ENCODE assay signal across 10 cellular contexts in genomic region chr11:34640050-34640971, GRCh38. TPM values are rescaled to one million over a fixed set of nuclear protein-coding genes. Genes with fewer than 3 reads are reported as not detected.
DNase-seq lines count a peak whose midpoint lies in the region; ATAC-seq and TF ChIP-seq lines count a peak whose summit lies in the region.
"Had no signal": no experiment of that assay in that cellular context is flagged by ENCODE, and none has a peak within 500 bp of the region (broad histone marks: within the 10 kb centered on the region; RNA-seq: fewer than 3 reads in every experiment).

No MANE protein-coding gene starts in this region.

- H3K4me1 ChIP-seq in Caco-2 (peaks cover 58% of the 10 kb centered on the region), PC-3 (ENCODE audit: insufficient read depth, low read length) (peaks cover 70% of the 10 kb centered on the region)

- intact Hi-C loops in Caco-2 (cut with micrococcal nuclease; ENCODE audit: unreplicated experiment), result loop anchor here (1.0 to 5.0 kb wide), 4 partner anchors 14 to 252 kb away; no protein-coding TSS in a partner anchor
- intact Hi-C loops in PC-3 (cut with micrococcal nuclease), result loop anchor here (1.0 to 2.0 kb wide), 4 partner anchors 14 to 117 kb away; no protein-coding TSS in a partner anchor
- intact Hi-C loops in Right ventricle myocardium inferior (cut with DNase I), result no loop called here

- H4K20me1 ChIP-seq in PC-3 (ENCODE audit: low read length), result no peaks in the 10 kb centered on the region

- peaks cover 62% of the 10 kb centered on the region for H3K4me1 Mint-ChIP-seq in Caco-2 (ENCODE audit: low read depth, unreplicated experiment)

- peaks cover 80% of the 10 kb centered on the region for H3K79me2 ChIP-seq in PC-3 (ENCODE audit: low read length)

- H3K4me2 ChIP-seq in PC-3 (ENCODE audit: low read length), result peak overlapping the region; percentile 63

- H2AFZ ChIP-seq in PC-3 (ENCODE audit: low read length), result no peak overlapping the region

- H3K27me3 Mint-ChIP-seq in Caco-2 (ENCODE audit: insufficient read depth, unreplicated experiment), result no peaks in the 10 kb centered on the region

- H3K9me3 ChIP-seq in Caco-2 (no peaks in the 10 kb centered on the region), PC-3 (ENCODE audit: low read length) (no peaks in the 10 kb centered on the region), MG63 (no peaks in the 10 kb centered on the region)

- CTCF ChIA-PET in Caco-2 (lab: Charles Lee) (interaction anchor here (0.8 to 2.3 kb wide), 4 partner anchors 10 to 54 kb away, joined by 3 to 18 read pairs (median 4); no protein-coding TSS in a partner anchor), PC-3 (lab: Charles Lee) (interaction anchor here (0.6 to 2.0 kb wide), 2 partner anchors 13 to 151 kb away, joined by 4 to 8 read pairs; no protein-coding TSS in a partner anchor)

- H3K9me2 ChIP-seq in PC-3 (replicated peaks; ENCODE audit: low read length), result no peaks in the 10 kb centered on the region

- BruUV-seq in Caco-2 (replicated peaks; lab: Mats Ljungman, UMichigan) (TSS peak; percentile 71), PC-3 (replicated peaks; lab: Mats Ljungman, UMichigan) (no TSS peak)

- no peaks in the 10 kb centered on the region for H3K36me3 ChIP-seq in Caco-2 (ENCODE audit: control insufficient read depth, insufficient read depth, low read length)
- H3K36me3 ChIP-seq in H7 (replicated peaks; ENCODE audit: control insufficient read depth, insufficient read depth, low read length), result no peaks in the 10 kb centered on the region
- H3K36me3 ChIP-seq in PC-3 (ENCODE audit: low read depth, low read length), result peaks cover 22% of the 10 kb centered on the region; the same call in 1 of the 2 replicates
- H3K36me3 ChIP-seq in MG63, result peaks cover 12% of the 10 kb centered on the region; the same call in 1 of the 2 replicates
- H3K36me3 ChIP-seq: cardiac muscle cell had no signal

- POLR2A ChIA-PET in Caco-2 (lab: Charles Lee), result interaction anchor here (0.6 to 2.8 kb wide), 4 partner anchors 13 to 420 kb away, joined by 3 to 27 read pairs (median 4); no protein-coding TSS in a partner anchor
- POLR2A ChIA-PET in PC-3 (lab: Charles Lee; ENCODE audit: unreplicated experiment), result interaction anchor here (0.5 to 1.0 kb wide), 8 partner anchors 8 to 278 kb away, joined by 3 to 4 read pairs (median 3); no protein-coding TSS in a partner anchor

- TF ChIP-seq CTCF in Caco-2 (IDR thresholded peaks at IDR 0.05; ENCODE audit: insufficient read depth in 1 of 2, low read depth in 1 of 2, low read length in 1 of 2, severe bottlenecking in 1 of 2, unreplicated experiment in 1 of 2), result no peak
- TF ChIP-seq CTCF in PC-3 (conservative IDR thresholded peaks at IDR 0.05; ENCODE audit: low read depth, low read length), result no peak

- peak overlapping the region; percentile 82 for H3K9ac ChIP-seq in PC-3 (ENCODE audit: low read length)

- no peaks in the 10 kb centered on the region for H3K36me3 Mint-ChIP-seq in Caco-2 (ENCODE audit: insufficient read depth, unreplicated experiment)

- H3K4me3 Mint-ChIP-seq in Caco-2 (ENCODE audit: unreplicated experiment), result peak overlapping the region; percentile 55

- H3K9me3 Mint-ChIP-seq in Caco-2 (ENCODE audit: unreplicated experiment), result peaks cover 4% of the 10 kb centered on the region

- H3K27ac ChIP-seq in PC-3 (ENCODE audit: low read length), result peak overlapping the region; percentile 97
- H3K27ac ChIP-seq: cardiac muscle cell had no signal

- peak; percentile 85 for ATAC-seq in PC-3
- ATAC-seq in GM18520 (IDR thresholded peaks at IDR 0.05; ENCODE audit: unreplicated experiment), result no peak
- no peak for ATAC-seq in Right ventricle myocardium inferior

- peak overlapping the region; percentile 66 for H3K27ac Mint-ChIP-seq in Caco-2 (ENCODE audit: unreplicated experiment)

- no peak overlapping the region for H3K4me3 ChIP-seq in Caco-2 (ENCODE audit: low read depth, low read length)
- no peak overlapping the region for H3K4me3 ChIP-seq in H7 (ENCODE audit: insufficient read depth, low read depth, low read length)
- H3K4me3 ChIP-seq in PC-3 (ENCODE audit: low read length), result peak overlapping the region; percentile 20; the same call in 1 of the 2 replicates
- H3K4me3 ChIP-seq in MG63, result no peak overlapping the region
- H3K4me3 ChIP-seq: cardiac muscle cell had no signal

- peak; percentile 91 to 96 for DNase-seq in Caco-2
- DNase-seq in H7, result peak; percentile 17
- peak; percentile 95 for DNase-seq in PC-3
- DNase-seq in kidney tubule cell (ENCODE audit: low spot score), result peak; percentile 97
- no peak for DNase-seq in MV-4-11 (lab: John Stamatoyannopoulos, UW)
- DNase-seq in MG63, result no peak
- DNase-seq in Right ventricle myocardium inferior (ENCODE audit: missing footprints), result no peak
- DNase-seq: stimulated activated CD8-positive, alpha-beta memory T cell treated with anti-CD3 and anti-CD28 coated beads, Interleukin-4, amount 100 ng/mL, for 48 hours had no signal

- H3K27me3 ChIP-seq in Caco-2 (replicated peaks; ENCODE audit: control insufficient read depth, insufficient read depth, low read length), result no peaks in the 10 kb centered on the region
- no peaks in the 10 kb centered on the region for H3K27me3 ChIP-seq in H7 (ENCODE audit: control insufficient read depth, insufficient read depth, low read length)
- no peaks in the 10 kb centered on the region for H3K27me3 ChIP-seq in PC-3 (ENCODE audit: low read length)
- no peaks in the 10 kb centered on the region for H3K27me3 ChIP-seq in MG63
- H3K27me3 ChIP-seq: cardiac muscle cell had no signal

- H3F3A ChIP-seq in PC-3 (ENCODE audit: low read length, unreplicated experiment), result no peaks in the 10 kb centered on the region

RNA-seq across cellular contexts. Expression of gene EHF, which starts 19.4 kb away (rescaled TPM):
- total RNA-seq in Caco-2 (2022), result 0.11 and 0.21 TPM in 2 replicates
- 1.4 TPM in 1 of 2 replicates, not detected in the other for total RNA-seq in H7 (2014; rRNA removed; shearing (Covaris generic))
- 29.0 and 37.0 TPM in 2 replicates for total RNA-seq in PC-3 (2014; rRNA removed)
- total RNA-seq in MG63 (2014; rRNA removed; shearing (Covaris generic); ENCODE audit: low replicate concordance), result 1.2 and 6.0 TPM in 2 replicates
- 2.9 TPM for total RNA-seq in Right ventricle myocardium inferior
- total RNA-seq: cardiac muscle cell had no signal

Comparison
In these comparisons a context has a peak if more than half of its experiments do, and no peak if none do; other contexts are left out.
1. DNase-seq: peak in Caco-2 (2 of 2), H7 (single experiment), PC-3 (single experiment) and kidney tubule cell (single experiment); none in MV-4-11 (single experiment), MG63 (single experiment) and Right ventricle myocardium inferior (single experiment).